Comparison of ENCODE assay signal across 23 cellular contexts in genomic region chr2:133485868-133486267, GRCh38.
"Had no signal": no experiment of that assay in that cellular context is flagged by ENCODE, and none has a peak within 500 bp of the region (broad histone marks: within the 10 kb centered on the region; RNA-seq: fewer than 3 reads in every experiment).

No MANE protein-coding gene starts in this region.

- DNase-seq: dermis blood vessel endothelial cell; esophagus squamous epithelium; foreskin fibroblast; immature natural killer cell; left ventricle myocardium superior; mesenchymal stem cell; midbrain; naive thymus-derived CD4-positive, alpha-beta T cell; psoas muscle; retina; spleen; stimulated activated CD4-positive, alpha-beta T cell treated with anti-CD3 and anti-CD28 coated beads, Interleukin-15, amount 100 ng/mL, for 24 hours; stimulated activated CD4-positive, alpha-beta T cell treated with anti-CD3 and anti-CD28 coated beads, Interleukin-1b, Interleukin-23, amount 100 ng/mL, for 48 hours; stimulated activated CD4-positive, alpha-beta T cell treated with anti-CD3 and anti-CD28 coated beads, Interleukin-4, amount 100 ng/mL, for 24 hours; tibial artery; upper lobe of left lung; uterus had no signal

- ATAC-seq: left ventricle myocardium superior; naive thymus-derived CD4-positive, alpha-beta T cell; psoas muscle; sciatic nerve; stimulated activated memory B cell treated with anti-CD40 and anti-IgM and Interleukin-4, amounts not matched to agents 10 μg/mL and 1 μg/mL and 100 μg/mL, for 72 hours had no signal

- H3K36me3 Mint-ChIP-seq: immature natural killer cell; naive thymus-derived CD4-positive, alpha-beta T cell; stimulated activated memory B cell treated with anti-CD40 and anti-IgM and Interleukin-4, amounts not matched to agents 10 μg/mL and 1 μg/mL and 100 μg/mL, for 72 hours had no signal

- H3K4me1 Mint-ChIP-seq: immature natural killer cell; naive thymus-derived CD4-positive, alpha-beta T cell; stimulated activated memory B cell treated with anti-CD40 and anti-IgM and Interleukin-4, amounts not matched to agents 10 μg/mL and 1 μg/mL and 100 μg/mL, for 72 hours had no signal

- H3K27me3 ChIP-seq: esophagus squamous epithelium, neutrophil, spleen, tibial artery, upper lobe of left lung, uterus had no signal

- H3K4me3 ChIP-seq: esophagus squamous epithelium, lung, psoas muscle, spleen, tibial artery, upper lobe of left lung, uterus had no signal

- H3K36me3 ChIP-seq: esophagus squamous epithelium, neutrophil, spleen, tibial artery, upper lobe of left lung, uterus had no signal

- H3K27ac Mint-ChIP-seq: immature natural killer cell; naive thymus-derived CD4-positive, alpha-beta T cell; stimulated activated memory B cell treated with anti-CD40 and anti-IgM and Interleukin-4, amounts not matched to agents 10 μg/mL and 1 μg/mL and 100 μg/mL, for 72 hours; stimulated activated naive CD8-positive, alpha-beta T cell treated with anti-CD3 and anti-CD28 coated beads, Interleukin-15, Interleukin-2, amounts not matched to agents 100 ng/mL and 50 ng/mL, for 24 hours had no signal

- H3K9me3 Mint-ChIP-seq: stimulated activated naive CD8-positive, alpha-beta T cell treated with anti-CD3 and anti-CD28 coated beads, Interleukin-15, Interleukin-2, amounts not matched to agents 100 ng/mL and 50 ng/mL, for 24 hours had no signal

- FAIRE-seq: keratinocyte had no signal

- H3K4me3 Mint-ChIP-seq: immature natural killer cell; naive thymus-derived CD4-positive, alpha-beta T cell; stimulated activated memory B cell treated with anti-CD40 and anti-IgM and Interleukin-4, amounts not matched to agents 10 μg/mL and 1 μg/mL and 100 μg/mL, for 72 hours; stimulated activated naive CD8-positive, alpha-beta T cell treated with anti-CD3 and anti-CD28 coated beads, Interleukin-15, Interleukin-2, amounts not matched to agents 100 ng/mL and 50 ng/mL, for 24 hours had no signal

- H3K27me3 Mint-ChIP-seq: stimulated activated naive CD8-positive, alpha-beta T cell treated with anti-CD3 and anti-CD28 coated beads, Interleukin-15, Interleukin-2, amounts not matched to agents 100 ng/mL and 50 ng/mL, for 24 hours had no signal
